8 cellular contexts compared by ENCODE assay signal in genomic region chr10:46030091-46030937, GRCh38. TPM values are rescaled to one million over a fixed set of nuclear protein-coding genes. Genes with fewer than 3 reads are reported as not detected.
DNase-seq lines count a peak whose midpoint lies in the region; ATAC-seq and TF ChIP-seq lines count a peak whose summit lies in the region.

NCOA4 (minus strand) TSS chr10:46030623; CDS start chr10:46016680, 13,943 bp downstream.

- ATAC-seq in GM19372 (IDR thresholded peaks at IDR 0.05; ENCODE audit: low read depth, unreplicated experiment) (peak; percentile 94), HG03558 (IDR thresholded peaks at IDR 0.05; ENCODE audit: extremely low read depth, unreplicated experiment) (peak; percentile 89), right lobe of liver (peak; percentile 82 to 90 (median 86))

- WGBS in right lobe of liver (ENCODE audit: insufficient coverage, low coverage, low lambda C conversion rate, missing lambda C conversion rate), result under 1% methylated on average over 30 of the region's 59 CpGs

- H3K4me1 Mint-ChIP-seq in CD14-positive monocyte, result peaks cover 51% of the 10 kb centered on the region

- peaks cover 7 to 15% of the 10 kb centered on the region in 2 donors for H3K36me3 Mint-ChIP-seq in CD14-positive monocyte

- no peaks in the 10 kb centered on the region for H3K27me3 Mint-ChIP-seq in CD14-positive monocyte (ENCODE audit: low read depth in 3 of 3)

- H3K36me3 ChIP-seq in right lobe of liver, result no peaks in the 10 kb centered on the region

- peak within 1 kb of the TSS; percentile 92 to 96 (median 95) for H3K27ac ChIP-seq in right lobe of liver

- H3K9me3 Mint-ChIP-seq in CD14-positive monocyte, result no peaks in the 10 kb centered on the region

- peak within 1 kb of the TSS; percentile 87 to 92 for H3K4me3 Mint-ChIP-seq in CD14-positive monocyte

- DNase-seq in CD14-positive monocyte (ENCODE audit: low spot score) (peak; percentile 99), NCI-H748 (lab: John Stamatoyannopoulos, UW; ENCODE audit: unreplicated experiment) (peak; percentile 94), dermis microvascular lymphatic vessel endothelial cell (ENCODE audit: low read depth in 2 of 2) (peak; percentile 97 to 99), right lobe of liver (peak; percentile 98 to 99 (median 99))
- DNase-seq in activated CD4-positive, alpha-beta T cell treated with anti-CD3 and anti-CD28 coated beads, Interleukin-2, amount 50 U/mL, for 4 hours, result peak; percentile 95 to 96
- peak; percentile 92 to 96 for DNase-seq in stimulated activated CD4-positive, alpha-beta T cell treated with anti-CD3 and anti-CD28 coated beads, Interleukin-4, amount 100 ng/mL, for 4 hours

- H3K4me1 ChIP-seq in right lobe of liver, result peaks cover 0 to 84% (median 31%) of the 10 kb centered on the region in 4 donors

- peak within 1 kb of the TSS; percentile 92 to 98 (median 96) for H3K27ac Mint-ChIP-seq in CD14-positive monocyte

- TF ChIP-seq CTCF in CD14-positive monocyte (IDR thresholded peaks at IDR 0.05), result peak; percentile 74
- TF ChIP-seq CTCF in right lobe of liver (IDR thresholded peaks at IDR 0.05), result peak; percentile 50 to 68 (median 56)

- H3K9me3 ChIP-seq in right lobe of liver, result no peaks in the 10 kb centered on the region

- peak; percentile 96 for TF ChIP-seq POLR2A in right lobe of liver (IDR thresholded peaks at IDR 0.05)

- H3K4me3 ChIP-seq in right lobe of liver, result peak within 1 kb of the TSS; percentile 77 to 93 (median 83)

- H3K27me3 ChIP-seq in right lobe of liver, result no peaks in the 10 kb centered on the region

- intact Hi-C loops in CD14-positive monocyte (cut with micrococcal nuclease), result loop anchor here in 1 of 2 donors (5.0 kb wide), 1 partner anchor 58 kb away; the partner anchor contains the start of gene TIMM23
- intact Hi-C loops in right lobe of liver (cut with DNase I), result no loop called here

RNA-seq across cellular contexts. Expression of gene NCOA4, which starts in this region (rescaled TPM):
- polyA plus RNA-seq in CD14-positive monocyte, result 100 to 1,000 TPM; 784 to 853 TPM
- total RNA-seq in dermis microvascular lymphatic vessel endothelial cell (149 and 167 TPM in 2 replicates), right lobe of liver (100 to 1,000 TPM; 130 to 224 (median 201) TPM)

Comparison
In these comparisons a context has a peak if more than half of its experiments do, and no peak if none do; other contexts are left out.
1. Peak in every context shown above with its lines: DNase-seq, ATAC-seq, H3K4me3 ChIP-seq and H3K27ac ChIP-seq.